In genomic region chr20:8764289-8764962, GRCh38 we compare ENCODE assay signal across 18 cellular contexts.
A peak's percentile ranks its signal among the peaks of the same experiment; 100 is the strongest.
DNase-seq lines count a peak whose midpoint lies in the region; ATAC-seq and TF ChIP-seq lines count a peak whose summit lies in the region.
"Had no signal": no experiment of that assay in that cellular context is flagged by ENCODE, and none has a peak within 500 bp of the region (broad histone marks: within the 10 kb centered on the region; RNA-seq: fewer than 3 reads in every experiment).

No MANE protein-coding gene starts in this region.

- H3K4me1 ChIP-seq in adipocyte (ENCODE audit: control insufficient read depth, insufficient read depth, low read length), result peaks cover 33% of the 10 kb centered on the region
- peaks cover 8 to 9% of the 10 kb centered on the region in 2 donors for H3K4me1 ChIP-seq in mucosa of rectum (ENCODE audit: control insufficient read depth in 2 of 2, insufficient read depth in 2 of 2, low read length in 2 of 2)
- no peaks in the 10 kb centered on the region for H3K4me1 ChIP-seq in CD4-positive, alpha-beta memory T cell (ENCODE audit: insufficient read depth, low read length)
- no peaks in the 10 kb centered on the region for H3K4me1 ChIP-seq in stomach

- 71 to 85% (median 76%) methylated on average over 4 of the region's 4 CpGs for WGBS in stomach, 5 donors

- H3K4me1 Mint-ChIP-seq in CD4-positive, alpha-beta memory T cell, result peaks cover 0 to 1% (median 0%) of the 10 kb centered on the region in 4 donors
- H3K4me1 Mint-ChIP-seq: activated CD4-positive, alpha-beta T cell treated with anti-CD3 and anti-CD28 coated beads, Interleukin-2, amount 10 ng/mL, durations not matched to agents 7 days and 5 days had no signal

- DNase-seq in Ammon's horn (ENCODE audit: low spot score) (peak; percentile 8), LNCaP clone FGC (ENCODE audit: low read depth) (peak; percentile 89), adipocyte (ENCODE audit: low read depth) (peak; percentile 89), mesenteric fat pad (ENCODE audit: low spot score) (no peak), stomach (no peak)
- DNase-seq in CD4-positive, alpha-beta memory T cell, result no peak
- DNase-seq: activated CD4-positive, alpha-beta T cell treated with anti-CD3 and anti-CD28 coated beads, Interleukin-2, amount 10 ng/mL, durations not matched to agents 7 days and 5 days; activated T-cell treated with anti-CD3 and anti-CD28 coated beads, Interleukin-2, amount 50 U/mL, for 48 hours; AML-193; dermis blood vessel endothelial cell; NCI-H1436; NCI-H774; stimulated activated naive CD4-positive, alpha-beta T cell treated with Interleukin-2 at 50 U/mL for 16 hours; T-helper 9 cell had no signal

- peaks cover 0 to 3% (median 0%) of the 10 kb centered on the region in 8 donors for H3K9me3 Mint-ChIP-seq in CD4-positive, alpha-beta memory T cell
- H3K9me3 Mint-ChIP-seq: activated CD4-positive, alpha-beta T cell treated with anti-CD3 and anti-CD28 coated beads, Interleukin-2, amount 10 ng/mL, durations not matched to agents 7 days and 5 days had no signal

- no peak for TF ChIP-seq POLR2A in stomach (IDR thresholded peaks at IDR 0.05)

- intact Hi-C loops in CD4-positive, alpha-beta memory T cell (cut with micrococcal nuclease), result no loop called here
- intact Hi-C loops in stomach (cut with DNase I; ENCODE audit: low total_unique reads), result no loop called here

- H3K27ac ChIP-seq in mucosa of rectum (ENCODE audit: low read depth in 2 of 2, low read length in 2 of 2) (peak overlapping the region; percentile 18 to 54), stomach (no peak overlapping the region)
- no peak overlapping the region for H3K27ac ChIP-seq in CD4-positive, alpha-beta memory T cell (ENCODE audit: low read depth, low read length)

- no peak overlapping the region for H3K4me3 Mint-ChIP-seq in CD4-positive, alpha-beta memory T cell
- H3K4me3 Mint-ChIP-seq: activated CD4-positive, alpha-beta T cell treated with anti-CD3 and anti-CD28 coated beads, Interleukin-2, amount 10 ng/mL, durations not matched to agents 7 days and 5 days; neural crest cell had no signal

- peak overlapping the region in 1 of 7 donors; percentile 68 for H3K27ac Mint-ChIP-seq in CD4-positive, alpha-beta memory T cell
- H3K27ac Mint-ChIP-seq: activated CD4-positive, alpha-beta T cell treated with anti-CD3 and anti-CD28 coated beads, Interleukin-2, amount 10 ng/mL, durations not matched to agents 7 days and 5 days had no signal

- no peak for TF ChIP-seq EP300 in stomach (IDR thresholded peaks at IDR 0.05)

- H3K9ac ChIP-seq in adipocyte (ENCODE audit: low read length) (no peak overlapping the region), mucosa of rectum (ENCODE audit: low read depth in 1 of 2, low read length in 2 of 2) (no peak overlapping the region)

- no peak for ATAC-seq in HG03460 (IDR thresholded peaks at IDR 0.05; ENCODE audit: unreplicated experiment)

- H3K36me3 ChIP-seq in adipocyte (ENCODE audit: control insufficient read depth, insufficient read depth, low read length, severe bottlenecking) (no peaks in the 10 kb centered on the region), mucosa of rectum (ENCODE audit: control insufficient read depth in 2 of 2, insufficient read depth in 2 of 2, low read length in 2 of 2) (no peaks in the 10 kb centered on the region), stomach (peaks cover 4 to 35% (median 20%) of the 10 kb centered on the region in 4 donors)
- H3K36me3 ChIP-seq in CD4-positive, alpha-beta memory T cell (ENCODE audit: insufficient read depth, low read length), result no peaks in the 10 kb centered on the region

- H3K9me3 ChIP-seq in adipocyte (ENCODE audit: control insufficient read depth, low read length) (no peaks in the 10 kb centered on the region), mucosa of rectum (ENCODE audit: control insufficient read depth in 2 of 2, low read length in 2 of 2) (no peaks in the 10 kb centered on the region), stomach (no peaks in the 10 kb centered on the region)
- H3K9me3 ChIP-seq in CD4-positive, alpha-beta memory T cell (ENCODE audit: control insufficient read depth in 1 of 2, low read length in 2 of 2), result no peaks in the 10 kb centered on the region

- peaks cover 11 to 19% of the 10 kb centered on the region in 2 donors for H3K36me3 Mint-ChIP-seq in CD4-positive, alpha-beta memory T cell

- no peaks in the 10 kb centered on the region for H3K27me3 Mint-ChIP-seq in CD4-positive, alpha-beta memory T cell
- H3K27me3 Mint-ChIP-seq: activated CD4-positive, alpha-beta T cell treated with anti-CD3 and anti-CD28 coated beads, Interleukin-2, amount 10 ng/mL, durations not matched to agents 7 days and 5 days had no signal

- no peak for TF ChIP-seq CTCF in LNCaP clone FGC (IDR thresholded peaks at IDR 0.05; ENCODE audit: control insufficient read depth, extremely low read depth, insufficient read depth)
- no peak for TF ChIP-seq CTCF in stomach (IDR thresholded peaks at IDR 0.05)

- no peak overlapping the region for H3K4me3 ChIP-seq in LNCaP clone FGC (ENCODE audit: low read depth, low read length)
- no peak overlapping the region for H3K4me3 ChIP-seq in adipocyte (ENCODE audit: low read length)
- H3K4me3 ChIP-seq in mucosa of rectum (ENCODE audit: low read length in 2 of 2), result peak overlapping the region in 1 of 2 donors; percentile 17
- H3K4me3 ChIP-seq in CD4-positive, alpha-beta memory T cell (ENCODE audit: low read length in 2 of 2), result no peak overlapping the region
- no peak overlapping the region for H3K4me3 ChIP-seq in stomach
- H3K4me3 ChIP-seq: lung had no signal

- POLR2A ChIA-PET in CD4-positive, alpha-beta memory T cell (lab: Charles Lee; ENCODE audit: partially characterized antibody), result no interaction called here

- CTCF ChIA-PET in CD4-positive, alpha-beta memory T cell (lab: Charles Lee; ENCODE audit: partially characterized antibody), result interaction anchor here (0.8 to 1.8 kb wide), 3 partner anchors 8 to 42 kb away, joined by 3 to 7 read pairs (median 5); no protein-coding TSS in a partner anchor

- H3K27me3 ChIP-seq in adipocyte (replicated peaks; ENCODE audit: control insufficient read depth, insufficient read depth, low read length) (no peaks in the 10 kb centered on the region), mucosa of rectum (ENCODE audit: control insufficient read depth in 2 of 2, insufficient read depth in 2 of 2, low read length in 2 of 2) (no peaks in the 10 kb centered on the region), stomach (no peaks in the 10 kb centered on the region)
- H3K27me3 ChIP-seq in CD4-positive, alpha-beta memory T cell (ENCODE audit: insufficient read depth, low read length), result no peaks in the 10 kb centered on the region

Comparison
In these comparisons a context has a peak if more than half of its experiments do, and no peak if none do; other contexts are left out.
1. DNase-seq: peak in Ammon's horn (single experiment), LNCaP clone FGC (single experiment) and adipocyte (single experiment); none in mesenteric fat pad (single experiment), CD4-positive, alpha-beta memory T cell (0 of 5) and stomach (single experiment).
2. H3K27ac ChIP-seq: peak in mucosa of rectum (2 of 2); none in CD4-positive, alpha-beta memory T cell (single experiment) and stomach (0 of 5).